Comparison of ENCODE assay signal across 19 cellular contexts in genomic region chr16:47036201-47036600, GRCh38.
A peak's percentile ranks its signal among the peaks of the same experiment; 100 is the strongest.
DNase-seq lines count a peak whose midpoint lies in the region; ATAC-seq, FAIRE-seq and TF ChIP-seq lines count a peak whose summit lies in the region.
"Had no signal": no experiment of that assay in that cellular context is flagged by ENCODE, and none has a peak within 500 bp of the region (broad histone marks: within the 10 kb centered on the region; RNA-seq: fewer than 3 reads in every experiment).

No MANE protein-coding gene starts in this region.

- in situ Hi-C loops in transverse colon (cut with MboI; ENCODE audit: low pct_ligation_motif_present in 1 of 4, low pct_unique_long_range_greater_than_20kb in 1 of 4, low sequenced_read_pairs in 3 of 4) (loop anchor here in 3 of 4 donors (10.0 to 25.0 kb wide), 2 partner anchors 99 to 1126 kb away; partner anchors contain the start of gene ABCC12 (in 2 of the 3)), GM13976 (cut with MboI; ENCODE audit: low sequenced_read_pairs, unreplicated experiment) (no loop called here)

- peak; percentile 62 for FAIRE-seq in GM18507 (lab: Jason Lieb, UNC)
- FAIRE-seq: TTC549 had no signal

- H3K27ac ChIP-seq in transverse colon: no peak overlapping the region
- H3K27ac ChIP-seq: ascending aorta, SJSA1, stomach had no signal

- H3K27ac Mint-ChIP-seq in activated T-helper 1 cell treated with anti-CD3 and anti-CD28 coated beads, Interleukin-12 subunit alpha, Interleukin-12 subunit beta, Interleukin-2, Interleukin-4 antibody, amounts not matched to agents 30 ng/mL and 10 ng/mL and 1 ng/mL, durations not matched to agents 14 hours and 24 hours and 36 hours: no peak overlapping the region
- H3K27ac Mint-ChIP-seq in progenitor cell of endocrine pancreas: no peak overlapping the region

- H3K4me1 Mint-ChIP-seq in activated T-cell treated with anti-CD3 and anti-CD28 coated beads, Interleukin-2, amount 50 U/mL, for 4 hours (ENCODE audit: low read depth): peaks cover 3% of the 10 kb centered on the region
- H3K4me1 Mint-ChIP-seq in activated T-helper 1 cell treated with anti-CD3 and anti-CD28 coated beads, Interleukin-12 subunit alpha, Interleukin-12 subunit beta, Interleukin-2, Interleukin-4 antibody, amounts not matched to agents 30 ng/mL and 10 ng/mL and 1 ng/mL, durations not matched to agents 14 hours and 24 hours and 36 hours (ENCODE audit: low read depth): no peaks in the 10 kb centered on the region
- no peaks in the 10 kb centered on the region for H3K4me1 Mint-ChIP-seq in progenitor cell of endocrine pancreas (ENCODE audit: low read depth)

- peak overlapping the region; percentile 47 for H3K4me3 Mint-ChIP-seq in activated T-cell treated with anti-CD3 and anti-CD28 coated beads, Interleukin-2, amount 50 U/mL, for 4 hours
- peak overlapping the region; percentile 73 for H3K4me3 Mint-ChIP-seq in activated T-helper 1 cell treated with anti-CD3 and anti-CD28 coated beads, Interleukin-12 subunit alpha, Interleukin-12 subunit beta, Interleukin-2, Interleukin-4 antibody, amounts not matched to agents 30 ng/mL and 10 ng/mL and 1 ng/mL, durations not matched to agents 14 hours and 24 hours and 36 hours
- H3K4me3 Mint-ChIP-seq in progenitor cell of endocrine pancreas (ENCODE audit: low read depth): peak overlapping the region; percentile 59

- H3K9me3 Mint-ChIP-seq in activated T-cell treated with anti-CD3 and anti-CD28 coated beads, Interleukin-2, amount 50 U/mL, for 4 hours: no peaks in the 10 kb centered on the region
- H3K9me3 Mint-ChIP-seq in activated T-helper 1 cell treated with anti-CD3 and anti-CD28 coated beads, Interleukin-12 subunit alpha, Interleukin-12 subunit beta, Interleukin-2, Interleukin-4 antibody, amounts not matched to agents 30 ng/mL and 10 ng/mL and 1 ng/mL, durations not matched to agents 14 hours and 24 hours and 36 hours: no peaks in the 10 kb centered on the region
- H3K9me3 Mint-ChIP-seq in progenitor cell of endocrine pancreas (ENCODE audit: low read depth): no peaks in the 10 kb centered on the region

- 40 to 76% methylated on average over 1 to 5 of the region's 5 CpGs for WGBS in transverse colon (ENCODE audit: low coverage in 1 of 2), 2 donors

- H3K27me3 Mint-ChIP-seq in activated T-cell treated with anti-CD3 and anti-CD28 coated beads, Interleukin-2, amount 50 U/mL, for 4 hours (ENCODE audit: low read depth): no peaks in the 10 kb centered on the region
- H3K27me3 Mint-ChIP-seq in activated T-helper 1 cell treated with anti-CD3 and anti-CD28 coated beads, Interleukin-12 subunit alpha, Interleukin-12 subunit beta, Interleukin-2, Interleukin-4 antibody, amounts not matched to agents 30 ng/mL and 10 ng/mL and 1 ng/mL, durations not matched to agents 14 hours and 24 hours and 36 hours (ENCODE audit: insufficient read depth): peaks cover 14% of the 10 kb centered on the region
- peaks cover 27% of the 10 kb centered on the region for H3K27me3 Mint-ChIP-seq in progenitor cell of endocrine pancreas

- TF ChIP-seq POLR2A in transverse colon (IDR thresholded peaks at IDR 0.05): no peak

- TF ChIP-seq CTCF in progenitor cell of endocrine pancreas (IDR thresholded peaks at IDR 0.05; ENCODE audit: unreplicated experiment) (no peak), transverse colon (IDR thresholded peaks at IDR 0.05) (no peak), GM13976 (IDR thresholded peaks at IDR 0.05; ENCODE audit: borderline replicate concordance, control extremely low read depth, extremely low read depth, insufficient read depth, missing control alignments) (no peak)

- no peak for DNase-seq in activated T-cell treated with anti-CD3 and anti-CD28 coated beads, Interleukin-2, amount 50 U/mL, for 4 hours
- DNase-seq in activated T-cell treated with anti-CD3 and anti-CD28 coated beads for 4 hours (no peak), GM18507 (ENCODE audit: extremely low spot score, insufficient read length, low read depth) (no peak), progenitor cell of endocrine pancreas (ENCODE audit: low spot score, unreplicated experiment) (no peak), transverse colon (no peak), GM13976 (ENCODE audit: low spot score) (no peak)
- no peak for DNase-seq in activated T-helper 1 cell treated with anti-CD3 and anti-CD28 coated beads, Interleukin-12 subunit alpha, Interleukin-12 subunit beta, Interleukin-2, Interleukin-4 antibody, amounts not matched to agents 30 ng/mL and 10 ng/mL and 1 ng/mL, durations not matched to agents 14 hours and 24 hours and 36 hours (ENCODE audit: low spot score)
- DNase-seq: activated CD4-positive, alpha-beta T cell treated with anti-CD3 and anti-CD28 coated beads, Interleukin-2, amount 50 U/mL, for 48 hours; hypothalamus; KG1; NCI-H1105 treated with DMSO at 0.1 percent for 48 hours; NCI-H526 treated with DMSO at 0.1 percent for 48 hours; nucleus accumbens; right cardiac atrium; stomach had no signal

- H3K36me3 Mint-ChIP-seq in activated T-cell treated with anti-CD3 and anti-CD28 coated beads, Interleukin-2, amount 50 U/mL, for 4 hours (ENCODE audit: insufficient read depth): no peaks in the 10 kb centered on the region
- no peaks in the 10 kb centered on the region for H3K36me3 Mint-ChIP-seq in activated T-helper 1 cell treated with anti-CD3 and anti-CD28 coated beads, Interleukin-12 subunit alpha, Interleukin-12 subunit beta, Interleukin-2, Interleukin-4 antibody, amounts not matched to agents 30 ng/mL and 10 ng/mL and 1 ng/mL, durations not matched to agents 14 hours and 24 hours and 36 hours (ENCODE audit: low read depth)
- H3K36me3 Mint-ChIP-seq in progenitor cell of endocrine pancreas (ENCODE audit: insufficient read depth): no peaks in the 10 kb centered on the region

- no peak for TF ChIP-seq EP300 in transverse colon (IDR thresholded peaks at IDR 0.05; ENCODE audit: low read depth)

- peaks cover 0 to 4% (median 2%) of the 10 kb centered on the region in 4 donors for H3K4me1 ChIP-seq in transverse colon
- H3K4me1 ChIP-seq: ascending aorta had no signal

- peaks cover 7% of the 10 kb centered on the region for H3K27me3 ChIP-seq in transverse colon
- H3K27me3 ChIP-seq: ascending aorta, stomach had no signal

- H3K9me3 ChIP-seq in transverse colon: no peaks in the 10 kb centered on the region
- H3K9me3 ChIP-seq: ascending aorta, SJSA1, stomach had no signal

- intact Hi-C loops in activated T-helper 1 cell treated with anti-CD3 and anti-CD28 coated beads, Interleukin-12 subunit alpha, Interleukin-12 subunit beta, Interleukin-2, Interleukin-4 antibody, amounts not matched to agents 30 ng/mL and 10 ng/mL and 1 ng/mL, durations not matched to agents 14 hours and 24 hours and 36 hours (cut with micrococcal nuclease): loop anchor here (2.0 to 5.0 kb wide), 4 partner anchors 17 to 1129 kb away; partner anchors contain the start of genes ITFG1, ORC6, PHKB and VPS35
- intact Hi-C loops in transverse colon (cut with DNase I; ENCODE audit: low total_unique reads): no loop called here

- ATAC-seq in activated T-cell treated with anti-CD3 and anti-CD28 coated beads, Interleukin-2, amount 50 U/mL, for 4 hours: no peak
- ATAC-seq in HG02973 (IDR thresholded peaks at IDR 0.05; ENCODE audit: unreplicated experiment): no peak
- ATAC-seq: right cardiac atrium had no signal

- H3K36me3 ChIP-seq in transverse colon: no peaks in the 10 kb centered on the region
- H3K36me3 ChIP-seq: ascending aorta, SJSA1, stomach had no signal

- H3K4me3 ChIP-seq in transverse colon: no peak overlapping the region
- H3K4me3 ChIP-seq: ascending aorta, SJSA1, stomach had no signal
